In the genomic region with DNA sequence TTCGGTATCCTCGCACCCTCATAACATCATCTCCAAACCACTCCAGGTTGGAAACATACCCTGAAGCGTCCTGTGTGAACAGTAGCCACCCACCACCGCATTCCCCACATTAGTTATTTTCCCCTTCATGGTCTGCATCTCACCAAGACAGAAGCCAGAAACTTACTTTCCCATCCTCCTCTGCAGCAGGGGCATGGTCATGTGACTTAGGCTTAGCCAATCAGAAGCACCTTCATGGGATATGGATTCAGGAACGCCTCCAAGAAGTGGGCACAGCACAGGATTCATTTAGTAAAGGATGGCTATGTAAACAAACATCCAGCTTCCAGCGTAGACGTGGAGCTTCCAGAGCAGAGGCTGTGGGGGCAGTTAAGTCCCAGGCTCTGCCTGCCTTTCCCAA, we compare ENCODE assay signal across 40 cellular contexts.
"Had no signal": no experiment of that assay in that cellular context is flagged by ENCODE, and none has a peak within 500 bp of the region (broad histone marks: within the 10 kb centered on the region; RNA-seq: fewer than 3 reads in every experiment).

No MANE protein-coding gene starts in this region.

- H3K4me1 Mint-ChIP-seq: activated CD8-positive, alpha-beta memory T cell treated with anti-CD3 and anti-CD28 coated beads, Interleukin-2, amount 10 ng/mL, durations not matched to agents 7 days and 5 days had no signal

- H3K27me3 ChIP-seq: ascending aorta, cardiac muscle cell, MG63, Peyer's patch had no signal

- H3K9me3 Mint-ChIP-seq: activated naive CD4-positive, alpha-beta T cell treated with anti-CD3 and anti-CD28 coated beads, Interleukin-2, amount 50 U/mL, for 24 hours had no signal

- H3K27me3 Mint-ChIP-seq: activated naive CD4-positive, alpha-beta T cell treated with anti-CD3 and anti-CD28 coated beads, Interleukin-2, amount 50 U/mL, for 24 hours had no signal

- H3K27ac Mint-ChIP-seq: activated CD4-positive, alpha-beta memory T cell treated with anti-CD3 and anti-CD28 coated beads, Interleukin-2, amount 10 ng/mL, durations not matched to agents 7 days and 5 days; activated CD8-positive, alpha-beta memory T cell treated with anti-CD3 and anti-CD28 coated beads, Interleukin-2, amount 10 ng/mL, durations not matched to agents 7 days and 5 days; activated naive CD4-positive, alpha-beta T cell treated with anti-CD3 and anti-CD28 coated beads, Interleukin-2, amount 50 U/mL, for 24 hours; activated naive CD8-positive, alpha-beta T cell treated with anti-CD3 and anti-CD28 coated beads, Interleukin-2, amount 10 ng/mL, durations not matched to agents 7 days and 5 days; activated T-helper 17 cell treated with anti-CD3 and anti-CD28 coated beads, Interleukin-2, amount 50 U/mL, for 72 hours; T-cell had no signal

- H3K36me3 Mint-ChIP-seq: activated CD8-positive, alpha-beta memory T cell treated with anti-CD3 and anti-CD28 coated beads, Interleukin-2, amount 10 ng/mL, durations not matched to agents 7 days and 5 days; activated naive CD4-positive, alpha-beta T cell treated with anti-CD3 and anti-CD28 coated beads, Interleukin-2, amount 50 U/mL, for 24 hours; activated naive CD8-positive, alpha-beta T cell treated with anti-CD3 and anti-CD28 coated beads, Interleukin-2, amount 10 ng/mL, durations not matched to agents 7 days and 5 days had no signal

- H3K36me3 ChIP-seq: ascending aorta, cardiac muscle cell, MG63, Peyer's patch had no signal

- H3K4me1 ChIP-seq: ascending aorta, Peyer's patch had no signal

- DNase-seq: activated CD4-positive, alpha-beta memory T cell treated with anti-CD3 and anti-CD28 coated beads, Interleukin-2, amount 10 ng/mL, durations not matched to agents 7 days and 5 days; activated CD4-positive, alpha-beta T cell treated with anti-CD3 and anti-CD28 coated beads for 1 hour; activated CD4-positive, alpha-beta T cell treated with anti-CD3 and anti-CD28 coated beads for 48 hours; activated CD4-positive, CD25-positive, alpha-beta regulatory T cell; activated CD8-positive, alpha-beta memory T cell treated with anti-CD3 and anti-CD28 coated beads for 24 hours; activated CD8-positive, alpha-beta memory T cell treated with anti-CD3 and anti-CD28 coated beads, Interleukin-2, amount 10 ng/mL, durations not matched to agents 7 days and 5 days; activated CD8-positive, alpha-beta memory T cell treated with anti-CD3 and anti-CD28 coated beads, Interleukin-2, amount 50 U/mL, for 48 hours; activated effector memory CD4-positive, alpha-beta T cell treated with anti-CD3 and anti-CD28 coated beads, Interleukin-2, amount 50 U/mL, for 16 hours; activated naive CD4-positive, alpha-beta T cell; activated naive CD8-positive, alpha-beta T cell treated with anti-CD3 and anti-CD28 coated beads, Interleukin-2, amount 10 ng/mL, durations not matched to agents 7 days and 5 days; activated T-cell treated with anti-CD3 and anti-CD28 coated beads, Interleukin-2, amount 50 U/mL, for 48 hours; amygdala; Kasumi-1; KG1; MG63; NCI-H1048; NCI-H1105 treated with DMSO at 0.1 percent for 48 hours; NCI-H1436; NCI-H1694; NCI-H1930; NCI-H2081 treated with DMSO at 0.1 percent for 48 hours; NCI-H226; NCI-H446 treated with DMSO at 0.1 percent for 48 hours; NCI-H524; NCI-H69; NCI-H82; PC-3; Peyer's patch; RPMI8226; SIG-M5; T-cell; T-helper 2 cell; T-helper 9 cell had no signal

- H3K4me3 Mint-ChIP-seq: activated CD4-positive, alpha-beta memory T cell treated with anti-CD3 and anti-CD28 coated beads, Interleukin-2, amount 10 ng/mL, durations not matched to agents 7 days and 5 days; activated CD8-positive, alpha-beta memory T cell treated with anti-CD3 and anti-CD28 coated beads, Interleukin-2, amount 10 ng/mL, durations not matched to agents 7 days and 5 days; activated naive CD4-positive, alpha-beta T cell treated with anti-CD3 and anti-CD28 coated beads, Interleukin-2, amount 50 U/mL, for 24 hours; activated naive CD8-positive, alpha-beta T cell treated with anti-CD3 and anti-CD28 coated beads, Interleukin-2, amount 10 ng/mL, durations not matched to agents 7 days and 5 days; activated T-helper 17 cell treated with anti-CD3 and anti-CD28 coated beads, Interleukin-2, amount 50 U/mL, for 72 hours; central memory CD8-positive, alpha-beta T cell; T-cell had no signal

- ATAC-seq: activated CD8-positive, alpha-beta memory T cell treated with anti-CD3 and anti-CD28 coated beads, Interleukin-2, amount 10 ng/mL, durations not matched to agents 7 days and 5 days; PC-3; T-cell had no signal

- H3K27ac ChIP-seq: ascending aorta, cardiac muscle cell, Peyer's patch, SK-N-MC, VCaP had no signal

- H3K9me3 ChIP-seq: ascending aorta, MG63, Peyer's patch had no signal

- H3K4me3 ChIP-seq: ascending aorta, cardiac muscle cell, MG63, Peyer's patch, SK-N-MC had no signal
